ENCODE assay signal across 24 cellular contexts in the genomic region with DNA sequence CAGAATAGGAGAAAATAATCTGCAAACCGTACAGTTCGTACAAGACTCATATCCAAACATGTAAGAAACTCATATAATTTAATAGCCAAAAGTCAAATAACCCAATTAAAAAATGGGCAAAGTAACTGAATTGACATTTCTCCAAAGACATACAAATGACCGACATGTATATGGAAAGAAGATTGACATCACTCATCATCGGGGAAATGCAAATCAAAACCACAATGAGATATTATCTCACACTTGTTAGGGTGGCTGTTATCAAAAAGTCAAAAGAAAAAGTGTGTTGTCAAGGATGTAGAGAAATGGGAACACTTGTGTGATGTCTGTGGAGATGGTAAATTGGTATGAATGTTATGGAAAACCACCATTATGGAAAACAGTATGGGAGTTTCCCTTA.
"Had no signal": no experiment of that assay in that cellular context is flagged by ENCODE, and none has a peak within 500 bp of the region (broad histone marks: within the 10 kb centered on the region; RNA-seq: fewer than 3 reads in every experiment).

No MANE protein-coding gene starts in this region.

- H3K36me3 ChIP-seq: colonic mucosa, esophagus squamous epithelium, gastrocnemius medialis, heart right ventricle, left lung, lower lobe of right lung had no signal

- H3K27ac Mint-ChIP-seq: dendritic cell treated with granulocyte-macrophage colony-stimulating factor and Interleukin-4, amounts not matched to agents 40 ng/mL and 50 ng/mL, for 4 days; effector memory CD8-positive, alpha-beta T cell; endodermal cell; mesothelial cell of epicardium; naive B cell had no signal

- H3K27me3 Mint-ChIP-seq: dendritic cell treated with granulocyte-macrophage colony-stimulating factor and Interleukin-4, amounts not matched to agents 40 ng/mL and 50 ng/mL, for 4 days had no signal

- H3K9me3 Mint-ChIP-seq: dendritic cell treated with granulocyte-macrophage colony-stimulating factor and Interleukin-4, amounts not matched to agents 40 ng/mL and 50 ng/mL, for 4 days; effector memory CD8-positive, alpha-beta T cell; endodermal cell; naive B cell had no signal

- DNase-seq: colonic mucosa; cortex of kidney; effector CD8-positive, alpha-beta T cell; effector memory CD8-positive, alpha-beta T cell; endodermal cell; erythroblast; esophagus squamous epithelium; foreskin melanocyte; gastrocnemius medialis; glutamatergic neuron; head of caudate nucleus; heart right ventricle; hippocampal formation; left cardiac atrium; left lung; left ventricle myocardium superior; lower lobe of right lung; mesenchymal stem cell; mucosa of descending colon; naive B cell had no signal

- H3K4me1 Mint-ChIP-seq: mesothelial cell of epicardium, naive B cell had no signal

- H3K4me1 ChIP-seq: colonic mucosa, esophagus squamous epithelium, gastrocnemius medialis, left lung, lower lobe of right lung had no signal

- H3K9me3 ChIP-seq: colonic mucosa, esophagus squamous epithelium, gastrocnemius medialis, heart right ventricle, left lung, lower lobe of right lung, mucosa of descending colon had no signal

- ATAC-seq: effector memory CD8-positive, alpha-beta T cell; gastrocnemius medialis; heart right ventricle; left cardiac atrium; left lung; left ventricle myocardium superior; lower lobe of right lung had no signal

- H3K4me3 ChIP-seq: colonic mucosa, esophagus squamous epithelium, gastrocnemius medialis, heart right ventricle, left lung, lower lobe of right lung, mucosa of descending colon had no signal

- H3K4me3 Mint-ChIP-seq: dendritic cell treated with granulocyte-macrophage colony-stimulating factor and Interleukin-4, amounts not matched to agents 40 ng/mL and 50 ng/mL, for 4 days; effector memory CD8-positive, alpha-beta T cell; endodermal cell; mesothelial cell of epicardium; naive B cell had no signal

- FAIRE-seq: endometrium, keratinocyte had no signal

- H3K27me3 ChIP-seq: colonic mucosa, esophagus squamous epithelium, gastrocnemius medialis, heart right ventricle, left lung had no signal

- H3K27ac ChIP-seq: colonic mucosa, esophagus squamous epithelium, gastrocnemius medialis, heart right ventricle, left lung, lower lobe of right lung had no signal

- H3K36me3 Mint-ChIP-seq: mesothelial cell of epicardium, naive B cell had no signal
